8 cellular contexts compared by ENCODE assay signal in genomic region chr17:64778367-64779290, GRCh38.
DNase-seq lines count a peak whose midpoint lies in the region; ATAC-seq, FAIRE-seq and TF ChIP-seq lines count a peak whose summit lies in the region.

No MANE protein-coding gene starts in this region.

- peaks cover 12% of the 10 kb centered on the region for H3K27me3 Mint-ChIP-seq in activated naive CD8-positive, alpha-beta T cell treated with anti-CD3 and anti-CD28 coated beads, Interleukin-2, amount 50 U/mL, for 24 hours
- H3K27me3 Mint-ChIP-seq in stimulated activated naive CD8-positive, alpha-beta T cell treated with anti-CD3 and anti-CD28 coated beads, Interleukin-15, amount 100 ng/mL, for 72 hours: peaks cover 13% of the 10 kb centered on the region

- peak overlapping the region; percentile 35 for H3K9ac ChIP-seq in HUES6 (ENCODE audit: low read length)
- no peak overlapping the region for H3K9ac ChIP-seq in kidney (ENCODE audit: low read length in 2 of 2)

- H3K27ac ChIP-seq in HUES6 (ENCODE audit: low read depth, low read length) (no peak overlapping the region), kidney (ENCODE audit: low read depth in 2 of 2, low read length in 2 of 2) (no peak overlapping the region)

- H3K4me3 Mint-ChIP-seq in activated naive CD8-positive, alpha-beta T cell treated with anti-CD3 and anti-CD28 coated beads, Interleukin-2, amount 50 U/mL, for 24 hours: peak overlapping the region; percentile 38
- peak overlapping the region; percentile 22 to 78 for H3K4me3 Mint-ChIP-seq in stimulated activated naive CD8-positive, alpha-beta T cell treated with anti-CD3 and anti-CD28 coated beads, Interleukin-15, amount 100 ng/mL, for 72 hours

- H3K4me3 ChIP-seq in AG10803 (ENCODE audit: low read length): peak overlapping the region; percentile 7; the same call in 1 of the 2 replicates
- H3K4me3 ChIP-seq in HUES6 (ENCODE audit: low read depth, low read length): peak overlapping the region; percentile 81
- H3K4me3 ChIP-seq in kidney (ENCODE audit: low read length in 2 of 2): peak overlapping the region in 1 of 2 donors; percentile 39

- intact Hi-C loops in kidney (cut with DNase I): no loop called here

- no peaks in the 10 kb centered on the region for H3K36me3 Mint-ChIP-seq in activated naive CD8-positive, alpha-beta T cell treated with anti-CD3 and anti-CD28 coated beads, Interleukin-2, amount 50 U/mL, for 24 hours (ENCODE audit: low read depth)

- H3K4me1 Mint-ChIP-seq in activated naive CD8-positive, alpha-beta T cell treated with anti-CD3 and anti-CD28 coated beads, Interleukin-2, amount 50 U/mL, for 24 hours: peaks cover 34% of the 10 kb centered on the region
- peaks cover 64% of the 10 kb centered on the region for H3K4me1 Mint-ChIP-seq in stimulated activated naive CD8-positive, alpha-beta T cell treated with anti-CD3 and anti-CD28 coated beads, Interleukin-15, amount 100 ng/mL, for 72 hours

- H3K4me1 ChIP-seq in HUES6 (ENCODE audit: control insufficient read depth, insufficient read depth, low read length): peaks cover 31% of the 10 kb centered on the region
- peaks cover 0 to 29% of the 10 kb centered on the region in 2 donors for H3K4me1 ChIP-seq in kidney (ENCODE audit: control insufficient read depth in 1 of 2, insufficient read depth in 1 of 2, low read depth in 1 of 2, low read length in 2 of 2)

- H3K9me3 Mint-ChIP-seq in activated naive CD8-positive, alpha-beta T cell treated with anti-CD3 and anti-CD28 coated beads, Interleukin-2, amount 50 U/mL, for 24 hours: no peaks in the 10 kb centered on the region
- no peaks in the 10 kb centered on the region for H3K9me3 Mint-ChIP-seq in stimulated activated naive CD8-positive, alpha-beta T cell treated with anti-CD3 and anti-CD28 coated beads, Interleukin-15, amount 100 ng/mL, for 72 hours

- no peak overlapping the region for H3K27ac Mint-ChIP-seq in activated naive CD8-positive, alpha-beta T cell treated with anti-CD3 and anti-CD28 coated beads, Interleukin-2, amount 50 U/mL, for 24 hours
- H3K27ac Mint-ChIP-seq in stimulated activated naive CD8-positive, alpha-beta T cell treated with anti-CD3 and anti-CD28 coated beads, Interleukin-15, amount 100 ng/mL, for 72 hours: peak overlapping the region in 1 of 2 donors; percentile 63

- no peak for TF ChIP-seq CTCF in AG10803 (conservative IDR thresholded peaks at IDR 0.05; ENCODE audit: low read length)
- no peak for TF ChIP-seq CTCF in kidney (IDR thresholded peaks at IDR 0.05; ENCODE audit: borderline replicate concordance, extremely low read depth, insufficient read depth)

- no peak for FAIRE-seq in kidney (lab: Jason Lieb, UNC)

- H3K9me3 ChIP-seq in HUES6 (ENCODE audit: control insufficient read depth, insufficient read depth, low read depth, low read length) (no peaks in the 10 kb centered on the region), kidney (ENCODE audit: control insufficient read depth in 1 of 2, low read length in 2 of 2) (no peaks in the 10 kb centered on the region)

- peaks cover 87% of the 10 kb centered on the region for H3K27me3 ChIP-seq in HUES6 (ENCODE audit: control insufficient read depth, insufficient read depth, low read length)

- H3K36me3 ChIP-seq in HUES6 (ENCODE audit: control insufficient read depth, insufficient read depth, low read length) (no peaks in the 10 kb centered on the region), kidney (ENCODE audit: control insufficient read depth in 1 of 2, insufficient read depth in 2 of 2, low read length in 2 of 2) (no peaks in the 10 kb centered on the region)

- ATAC-seq in activated naive CD8-positive, alpha-beta T cell treated with anti-CD3 and anti-CD28 coated beads, Interleukin-2, amount 50 U/mL, for 24 hours: no peak
- peak; percentile 9 for ATAC-seq in stimulated activated naive CD8-positive, alpha-beta T cell treated with anti-CD3 and anti-CD28 coated beads, Interleukin-15, amount 100 ng/mL, for 72 hours
- ATAC-seq in HG03159 (IDR thresholded peaks at IDR 0.05; ENCODE audit: unreplicated experiment): no peak
- ATAC-seq in HG03460 (IDR thresholded peaks at IDR 0.05; ENCODE audit: unreplicated experiment): no peak
- no peak for ATAC-seq in GM21423 (IDR thresholded peaks at IDR 0.05; ENCODE audit: unreplicated experiment)

- DNase-seq in AG10803 (ENCODE audit: low read depth): no peak
- no peak for DNase-seq in activated naive CD8-positive, alpha-beta T cell treated with anti-CD3 and anti-CD28 coated beads, Interleukin-2, amount 50 U/mL, for 24 hours
- peak; percentile 87 for DNase-seq in kidney
- DNase-seq in stimulated activated naive CD8-positive, alpha-beta T cell treated with anti-CD3 and anti-CD28 coated beads, Interleukin-15, amount 100 ng/mL, for 72 hours: peak; percentile 26 to 59

Comparison
In these comparisons a context has a peak if more than half of its experiments do, and no peak if none do; other contexts are left out.
1. DNase-seq: peak in kidney (single experiment) and stimulated activated naive CD8-positive, alpha-beta T cell treated with anti-CD3 and anti-CD28 coated beads, Interleukin-15, amount 100 ng/mL, for 72 hours (2 of 2); none in AG10803 (single experiment) and activated naive CD8-positive, alpha-beta T cell treated with anti-CD3 and anti-CD28 coated beads, Interleukin-2, amount 50 U/mL, for 24 hours (single experiment).